Comparison of ENCODE assay signal across 23 cellular contexts in the genomic region with DNA sequence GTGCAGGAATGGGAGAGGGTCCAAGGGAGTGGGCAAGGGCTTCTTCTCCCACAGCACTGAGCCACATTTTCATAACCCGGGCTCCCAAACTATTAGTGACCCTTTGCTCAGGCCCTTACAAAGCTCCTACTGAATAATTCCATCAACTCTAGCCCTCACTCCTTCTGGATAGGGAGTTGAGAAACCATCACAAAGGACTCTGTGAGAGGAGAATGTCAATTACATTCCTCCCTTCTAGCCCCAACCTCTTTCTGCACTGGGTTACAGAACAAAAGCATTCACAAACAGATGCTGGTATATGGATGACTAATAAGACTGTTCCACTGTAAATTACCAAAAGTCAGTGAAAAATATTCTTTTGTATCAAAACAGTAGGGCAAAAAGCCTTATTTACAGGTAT.
"Had no signal": no experiment of that assay in that cellular context is flagged by ENCODE, and none has a peak within 500 bp of the region (broad histone marks: within the 10 kb centered on the region; RNA-seq: fewer than 3 reads in every experiment).

No MANE protein-coding gene starts in this region.

- H3K4me3 ChIP-seq: SK-N-MC had no signal

- H3K27me3 Mint-ChIP-seq: activated CD4-positive, alpha-beta T cell treated with anti-CD3 and anti-CD28 coated beads for 36 hours; activated CD8-positive, alpha-beta T cell treated with anti-CD3 and anti-CD28 coated beads for 36 hours; activated naive CD4-positive, alpha-beta T cell treated with anti-CD3 and anti-CD28 coated beads, Interleukin-2, amount 10 ng/mL, durations not matched to agents 7 days and 5 days; activated naive CD8-positive, alpha-beta T cell treated with anti-CD3 and anti-CD28 coated beads for 36 hours; T-cell had no signal

- DNase-seq: activated CD4-positive, alpha-beta T cell treated with anti-CD3 and anti-CD28 coated beads for 36 hours; activated CD4-positive, alpha-beta T cell treated with anti-CD3 and anti-CD28 coated beads, Interleukin-2, amount 50 U/mL, for 1 hour; activated CD8-positive, alpha-beta memory T cell treated with anti-CD3 and anti-CD28 coated beads, Interleukin-2, amount 50 U/mL, for 4 hours; activated CD8-positive, alpha-beta T cell treated with anti-CD3 and anti-CD28 coated beads for 36 hours; activated gamma-delta T cell treated with Interleukin-2 at 50 U/mL for 16 hours; activated naive CD4-positive, alpha-beta T cell treated with anti-CD3 and anti-CD28 coated beads, Interleukin-2, amount 10 ng/mL, durations not matched to agents 7 days and 5 days; activated naive CD8-positive, alpha-beta T cell treated with anti-CD3 and anti-CD28 coated beads for 36 hours; activated T-cell treated with anti-CD3 and anti-CD28 coated beads, Interleukin-2, amount 50 U/mL, for 72 hours; cerebellar nuclear complex; Kasumi-1; NCI-H1048; NCI-H146; NCI-H1930; NCI-H2171; NCI-H2227 treated with DMSO at 0.1 percent for 48 hours; NCI-H446 treated with DMSO at 0.1 percent for 48 hours; NCI-H526; NCI-H774; SIG-M5; T-cell; WERI-Rb-1 had no signal

- H3K27ac ChIP-seq: SK-N-MC, WERI-Rb-1 had no signal

- H3K27ac Mint-ChIP-seq: activated CD4-positive, alpha-beta T cell treated with anti-CD3 and anti-CD28 coated beads for 36 hours; activated CD8-positive, alpha-beta T cell treated with anti-CD3 and anti-CD28 coated beads for 36 hours; activated naive CD4-positive, alpha-beta T cell treated with anti-CD3 and anti-CD28 coated beads, Interleukin-2, amount 10 ng/mL, durations not matched to agents 7 days and 5 days; activated naive CD8-positive, alpha-beta T cell treated with anti-CD3 and anti-CD28 coated beads for 36 hours; activated T-cell treated with anti-CD3 and anti-CD28 coated beads, Interleukin-2, amount 50 U/mL, for 72 hours; activated T-helper 2 cell treated with anti-CD3 and anti-CD28 coated beads, Interferon-gamma antibody, Interleukin-2, Interleukin-4, amounts not matched to agents 10 μg/mL and 5 μg/mL and 100 μg/mL, durations not matched to agents 14 hours and 24 hours and 36 hours; T-cell had no signal

- H3K36me3 ChIP-seq: WERI-Rb-1 had no signal

- H3K4me3 Mint-ChIP-seq: activated CD4-positive, alpha-beta T cell treated with anti-CD3 and anti-CD28 coated beads for 36 hours; activated CD8-positive, alpha-beta T cell treated with anti-CD3 and anti-CD28 coated beads for 36 hours; activated naive CD4-positive, alpha-beta T cell treated with anti-CD3 and anti-CD28 coated beads, Interleukin-2, amount 10 ng/mL, durations not matched to agents 7 days and 5 days; activated naive CD8-positive, alpha-beta T cell treated with anti-CD3 and anti-CD28 coated beads for 36 hours; activated T-cell treated with anti-CD3 and anti-CD28 coated beads, Interleukin-2, amount 50 U/mL, for 72 hours; T-cell had no signal

- ATAC-seq: activated CD4-positive, alpha-beta T cell treated with anti-CD3 and anti-CD28 coated beads for 36 hours; activated CD8-positive, alpha-beta T cell treated with anti-CD3 and anti-CD28 coated beads for 36 hours; activated T-cell treated with anti-CD3 and anti-CD28 coated beads, Interleukin-2, amount 50 U/mL, for 72 hours; T-cell had no signal

- H3K4me1 Mint-ChIP-seq: activated CD4-positive, alpha-beta T cell treated with anti-CD3 and anti-CD28 coated beads for 36 hours; activated naive CD4-positive, alpha-beta T cell treated with anti-CD3 and anti-CD28 coated beads, Interleukin-2, amount 10 ng/mL, durations not matched to agents 7 days and 5 days; activated naive CD8-positive, alpha-beta T cell treated with anti-CD3 and anti-CD28 coated beads for 36 hours; T-cell had no signal

- H3K36me3 Mint-ChIP-seq: activated naive CD4-positive, alpha-beta T cell treated with anti-CD3 and anti-CD28 coated beads, Interleukin-2, amount 10 ng/mL, durations not matched to agents 7 days and 5 days; activated naive CD8-positive, alpha-beta T cell treated with anti-CD3 and anti-CD28 coated beads for 36 hours; T-cell had no signal
